Comparison of ENCODE assay signal across 9 cellular contexts in the genomic region with DNA sequence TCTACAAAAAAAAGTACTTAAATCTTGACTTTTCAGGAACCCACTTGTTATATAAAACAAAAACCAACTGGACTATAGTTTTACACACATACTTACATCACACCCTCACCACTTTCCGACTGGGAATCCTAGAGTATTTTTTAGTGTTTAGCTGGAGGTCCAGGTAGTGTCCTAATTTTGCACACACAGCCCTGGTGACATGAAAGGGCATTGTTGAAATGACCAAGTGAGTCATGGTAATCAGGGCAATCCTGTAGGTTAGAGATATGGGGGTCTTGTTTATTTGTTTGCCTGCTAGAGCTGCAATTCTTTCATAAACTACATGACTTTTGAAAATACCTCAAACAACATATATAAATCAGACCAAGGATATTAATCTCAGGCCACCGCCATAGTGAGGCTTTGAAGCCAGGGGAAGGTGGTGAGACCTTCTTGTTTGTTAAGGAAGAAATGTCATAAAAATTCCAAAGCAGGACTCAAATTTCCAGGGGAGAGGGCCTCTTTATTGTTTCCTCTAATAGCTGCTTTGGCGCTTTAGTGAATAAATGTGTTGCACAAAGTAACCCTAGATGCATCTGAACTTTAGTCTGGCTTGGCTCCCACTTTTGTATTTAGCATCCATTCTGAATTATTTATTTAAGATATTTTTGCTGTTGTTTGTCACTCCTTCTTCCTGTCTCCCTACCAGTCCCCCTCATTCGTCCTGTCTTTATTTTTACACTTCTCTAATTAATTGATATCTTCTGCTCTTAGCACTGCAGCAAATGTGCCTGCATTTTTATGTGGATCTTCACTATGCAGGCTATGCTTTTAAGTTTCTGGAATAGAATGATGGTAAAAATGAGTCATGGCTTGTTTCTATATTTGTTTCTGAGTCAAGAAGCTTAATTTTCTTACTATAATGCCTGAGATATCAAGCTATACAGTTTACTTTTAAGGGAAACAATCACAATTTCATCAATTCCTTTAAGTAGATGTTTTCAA.
DNase-seq lines count a peak whose midpoint lies in the region; ATAC-seq and TF ChIP-seq lines count a peak whose summit lies in the region.
"Had no signal": no experiment of that assay in that cellular context is flagged by ENCODE, and none has a peak within 500 bp of the region (broad histone marks: within the 10 kb centered on the region; RNA-seq: fewer than 3 reads in every experiment).

No MANE protein-coding gene starts in this region.

- DNase-seq in HCEC 1CT = peak; percentile 76
- DNase-seq in T-cell = no peak
- peak; percentile 64 for DNase-seq in fibroblast of villous mesenchyme (ENCODE audit: low read depth)
- no peak for DNase-seq in spleen
- DNase-seq in NCI-H146 treated with DMSO at 0.1 percent for 48 hours (lab: John Stamatoyannopoulos, UW; ENCODE audit: unreplicated experiment) = no peak
- no peak for DNase-seq in substantia nigra (lab: John Stamatoyannopoulos, UW)
- DNase-seq: activated effector memory CD4-positive, alpha-beta T cell treated with anti-CD3 and anti-CD28 coated beads, Interleukin-2, amount 50 U/mL, for 16 hours had no signal

- H3K27ac Mint-ChIP-seq in T-cell = peak overlapping the region; percentile 53 to 61

- no peaks in the 10 kb centered on the region for H3K27me3 ChIP-seq in spleen (replicated peaks in 1 of 7)

- H3K9me3 ChIP-seq in spleen = no peaks in the 10 kb centered on the region

- intact Hi-C loops in spleen (cut with DNase I; ENCODE audit: low total_unique reads) = no loop called here

- H3K36me3 Mint-ChIP-seq in T-cell = no peaks in the 10 kb centered on the region

- no peaks in the 10 kb centered on the region for H3K36me3 ChIP-seq in spleen

- H3K4me1 ChIP-seq in spleen = peaks cover 49 to 91% (median 69%) of the 10 kb centered on the region in 6 donors

- H3K4me1 Mint-ChIP-seq in T-cell = peaks cover 38 to 55% (median 50%) of the 10 kb centered on the region in 3 donors

- H3K27ac ChIP-seq in spleen (peak overlapping the region; percentile 36 to 83 (median 57)), substantia nigra (ENCODE audit: low read depth, low read length, poor library complexity, severe bottlenecking) (no peak overlapping the region)

- WGBS in spleen, 5 donors = 68 to 82% (median 77%) methylated on average over 4 of the region's 4 CpGs

- POLR2A ChIA-PET in T-cell (lab: Charles Lee) = interaction anchor here (0.6 kb wide), 2 partner anchors 543 to 592 kb away, joined by 3 to 5 read pairs; a partner anchor contains a TSS

- ATAC-seq in T-cell (replicated peaks in 1 of 4) = no peak
- ATAC-seq in HG02981 (IDR thresholded peaks at IDR 0.05; ENCODE audit: unreplicated experiment) = no peak
- ATAC-seq in GM21423 (IDR thresholded peaks at IDR 0.05; ENCODE audit: unreplicated experiment) = no peak

- H3K4me3 ChIP-seq in fibroblast of villous mesenchyme (ENCODE audit: low read depth, low read length) (no peak overlapping the region), spleen (no peak overlapping the region)

- CTCF ChIA-PET in T-cell (lab: Charles Lee) = interaction anchor here (0.5 to 6.3 kb wide), 16 partner anchors 9 to 594 kb away, joined by 3 to 81 read pairs (median 8); a partner anchor contains a TSS

- H3K4me3 Mint-ChIP-seq in T-cell = no peak overlapping the region

- no peaks in the 10 kb centered on the region for H3K27me3 Mint-ChIP-seq in T-cell

- TF ChIP-seq CTCF in fibroblast of villous mesenchyme (IDR thresholded peaks at IDR 0.05; ENCODE audit: insufficient read depth, low read depth, low read length) (no peak), spleen (IDR thresholded peaks at IDR 0.05 in 8 of 11, conservative IDR thresholded peaks at IDR 0.05 in 3 of 11) (no peak)

- H3K9me3 Mint-ChIP-seq in T-cell = no peaks in the 10 kb centered on the region

- TF ChIP-seq POLR2A in spleen (IDR thresholded peaks at IDR 0.05) = no peak

Comparison
In these comparisons a context has a peak if more than half of its experiments do, and no peak if none do; other contexts are left out.
1. DNase-seq: peak in HCEC 1CT (single experiment) and fibroblast of villous mesenchyme (single experiment); none in T-cell (0 of 34), spleen (single experiment), NCI-H146 treated with DMSO at 0.1 percent for 48 hours (single experiment) and substantia nigra (0 of 49).